In the genomic region with DNA sequence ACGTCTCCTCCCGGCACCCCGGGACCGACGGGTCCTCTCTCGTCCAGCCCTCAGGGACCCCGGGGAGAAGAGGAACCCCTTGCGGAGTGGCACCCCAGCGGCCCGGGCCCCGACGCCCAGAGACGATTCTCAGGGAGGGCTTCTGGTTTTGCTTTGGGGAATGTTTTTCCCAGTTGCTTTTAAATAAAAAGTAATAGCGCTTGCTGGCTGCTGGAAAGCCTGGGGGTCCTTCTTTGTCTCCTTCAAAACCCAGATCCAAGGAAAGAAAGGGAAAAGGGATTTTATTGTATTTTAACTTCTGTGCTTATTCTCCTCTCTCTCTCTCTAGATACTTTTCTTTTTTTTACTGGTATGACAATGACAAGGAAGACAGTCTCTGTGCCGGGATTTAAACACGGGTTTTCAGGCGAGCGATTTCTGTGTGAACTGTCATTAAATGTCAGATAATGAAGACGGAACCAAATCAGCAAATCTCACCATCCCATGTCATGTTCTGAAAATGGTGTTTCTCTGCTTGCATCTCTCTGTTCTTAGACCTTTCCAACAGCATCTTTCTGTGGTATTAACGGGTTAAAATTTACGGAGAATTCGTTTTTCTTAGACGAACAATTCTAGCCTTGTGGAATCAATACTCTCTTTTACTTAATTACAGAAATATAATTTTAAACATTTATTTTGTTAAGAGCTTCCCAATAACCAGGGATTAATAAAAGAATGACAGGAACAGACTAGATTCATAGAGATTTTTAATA, we compare ENCODE assay signal across 9 cellular contexts. TPM values are rescaled to one million over a fixed set of nuclear protein-coding genes. Genes with fewer than 3 reads are reported as not detected.
A peak's percentile ranks its signal among the peaks of the same experiment; 100 is the strongest.
DNase-seq lines count a peak whose midpoint lies in the region; ATAC-seq and TF ChIP-seq lines count a peak whose summit lies in the region.
"Had no signal": no experiment of that assay in that cellular context is flagged by ENCODE, and none has a peak within 500 bp of the region (broad histone marks: within the 10 kb centered on the region; RNA-seq: fewer than 3 reads in every experiment).

No MANE protein-coding gene starts in this region.

- no peak for TF ChIP-seq POLR2A in prostate gland (IDR thresholded peaks at IDR 0.05)

- intact Hi-C loops in prostate gland (cut with DNase I): no loop called here

- POLR2A ChIA-PET in RWPE1 (lab: Yijun Ruan, JAX; ENCODE audit: low non-redundant PET): no interaction called here

- H3K27ac ChIP-seq in RWPE1 (peak overlapping the region; percentile 51), prostate gland (peak overlapping the region; percentile 5 to 64)

- H3K27me3 ChIP-seq in prostate gland (replicated peaks; ENCODE audit: insufficient read depth): no peaks in the 10 kb centered on the region

- CTCF ChIA-PET in RWPE1 (lab: Yijun Ruan, JAX): interaction anchor here (0.6 to 1.0 kb wide), 2 partner anchors 81 to 102 kb away, joined by 3 read pairs; no protein-coding TSS in a partner anchor

- DNase-seq in RWPE1 (ENCODE audit: low spot score): no peak
- no peak for DNase-seq in fibroblast of pulmonary artery (ENCODE audit: low read depth)
- DNase-seq in prostate gland (ENCODE audit: low spot score): no peak
- no peak for DNase-seq in LoVo (ENCODE audit: low spot score)
- DNase-seq in activated gamma-delta T cell (lab: John Stamatoyannopoulos, UW): no peak
- DNase-seq: central memory CD4-positive, alpha-beta T cell had no signal

- no peaks in the 10 kb centered on the region for H3K9me3 ChIP-seq in prostate gland

- H3K36me3 ChIP-seq in prostate gland: no peaks in the 10 kb centered on the region

- no peaks in the 10 kb centered on the region for H3K4me1 ChIP-seq in prostate gland (replicated peaks)

- 11% methylated on average over 23 of the region's 23 CpGs for WGBS in prostate gland

- peak overlapping the region; percentile 46 for H3K4me3 ChIP-seq in GM08714 (ENCODE audit: low read length)
- H3K4me3 ChIP-seq in fibroblast of pulmonary artery (replicated peaks; ENCODE audit: low read depth, low read length): peak overlapping the region; percentile 51
- H3K4me3 ChIP-seq in prostate gland: peak overlapping the region; percentile 33 to 37

- ATAC-seq in HG03097 (IDR thresholded peaks at IDR 0.05; ENCODE audit: low FRiP score, unreplicated experiment): no peak
- no peak for ATAC-seq in HG03196 (IDR thresholded peaks at IDR 0.05; ENCODE audit: unreplicated experiment)

- TF ChIP-seq CTCF in RWPE1 (conservative IDR thresholded peaks at IDR 0.05; ENCODE audit: low read depth) (no peak), fibroblast of pulmonary artery (IDR thresholded peaks at IDR 0.05; ENCODE audit: low read length, missing control alignments) (no peak), prostate gland (IDR thresholded peaks at IDR 0.05) (no peak)

RNA-seq across cellular contexts. Expression of gene PCOLCE2, which starts 0.6 kb away (rescaled TPM):
- total RNA-seq in prostate gland: 10 to 100 TPM; 11.0 to 14.2 TPM
